Comparison of ENCODE assay signal across 9 cellular contexts in the genomic region with DNA sequence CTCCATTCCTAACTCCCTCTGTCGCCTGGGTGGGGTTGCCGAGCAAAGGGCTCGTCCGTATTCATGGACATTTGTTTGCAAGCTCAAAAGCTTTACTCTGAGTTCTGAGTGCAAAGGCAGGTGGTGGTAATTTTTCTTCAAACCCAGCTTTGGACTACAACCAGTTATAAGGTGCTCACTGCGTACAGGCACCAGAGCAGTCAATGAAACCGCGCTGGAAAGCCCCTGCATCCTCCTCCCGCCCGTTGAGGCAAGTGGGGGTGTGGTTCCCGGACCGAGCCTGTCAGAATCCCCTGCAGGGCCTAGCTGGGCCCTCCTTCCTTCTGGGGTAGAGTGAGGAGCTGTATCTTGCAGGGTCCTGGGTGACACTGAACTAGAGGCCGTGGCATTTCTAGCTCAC. TPM values are rescaled to one million over a fixed set of nuclear protein-coding genes. Genes with fewer than 3 reads are reported as not detected.
A peak's percentile ranks its signal among the peaks of the same experiment; 100 is the strongest.
DNase-seq lines count a peak whose midpoint lies in the region; ATAC-seq, FAIRE-seq and TF ChIP-seq lines count a peak whose summit lies in the region.
"Had no signal": no experiment of that assay in that cellular context is flagged by ENCODE, and none has a peak within 500 bp of the region (broad histone marks: within the 10 kb centered on the region; RNA-seq: fewer than 3 reads in every experiment).

No MANE protein-coding gene starts in this region.

- intact Hi-C loops in GM12878 (cut with micrococcal nuclease; ENCODE audit: unreplicated experiment): loop anchor here (1.0 to 5.0 kb wide), 2 partner anchors 48 to 132 kb away; a partner anchor contains a TSS

- in situ Hi-C loops in GM12878 (cut with MboI): loop anchor here (5.0 kb wide), 1 partner anchor 43 kb away; no protein-coding TSS in a partner anchor

- no peaks in the 10 kb centered on the region for H3K9me2 ChIP-seq in Karpas-422 (replicated peaks; ENCODE audit: insufficient read depth, low read length)

- no peak for TF ChIP-seq CTCF in AG10803 (conservative IDR thresholded peaks at IDR 0.05; ENCODE audit: low read length)
- TF ChIP-seq CTCF in GM20000 (IDR thresholded peaks at IDR 0.05; ENCODE audit: extremely low read depth, missing control alignments): no peak
- no peak for TF ChIP-seq CTCF in GM12878 (IDR thresholded peaks at IDR 0.05 in 2 of 3, conservative IDR thresholded peaks at IDR 0.05 in 1 of 3; ENCODE audit: control insufficient read depth in 2 of 3, extremely low read depth in 1 of 3, insufficient read depth in 1 of 3, low read depth in 3 of 3, low read length in 3 of 3)
- TF ChIP-seq CTCF in omental fat pad (IDR thresholded peaks at IDR 0.05): no peak
- TF ChIP-seq CTCF in glutamatergic neuron (IDR thresholded peaks at IDR 0.05; ENCODE audit: partially characterized antibody, unreplicated experiment): no peak

- no peak overlapping the region for H3K4me3 Mint-ChIP-seq in glutamatergic neuron (ENCODE audit: unreplicated experiment)

- H3K36me3 ChIP-seq in Karpas-422 (ENCODE audit: insufficient read depth, low read length) (no peaks in the 10 kb centered on the region), GM12878 (ENCODE audit: control insufficient read depth in 2 of 2, insufficient read depth in 2 of 2, low read length in 1 of 2) (no peaks in the 10 kb centered on the region; a peak in 1 of 4 replicates)

- no peaks in the 10 kb centered on the region; the same call in 1 of the 2 replicates for H4K20me1 ChIP-seq in Karpas-422 (ENCODE audit: insufficient read depth, low read depth, low read length)
- H4K20me1 ChIP-seq in GM12878 (ENCODE audit: control insufficient read depth, insufficient read depth): no peaks in the 10 kb centered on the region

- peaks cover 9% of the 10 kb centered on the region for H3K27me3 Mint-ChIP-seq in glutamatergic neuron (ENCODE audit: unreplicated experiment)

- H3K27ac Mint-ChIP-seq in glutamatergic neuron (ENCODE audit: unreplicated experiment): no peak overlapping the region

- H3K4me2 ChIP-seq in Karpas-422 (ENCODE audit: low read depth, low read length, poor library complexity, severe bottlenecking) (peak overlapping the region; percentile 42), GM12878 (ENCODE audit: control insufficient read depth, insufficient read depth) (peak overlapping the region; percentile 98)

- POLR2A ChIA-PET in GM12878 (lab: Charles Lee): interaction anchor here (0.6 to 3.8 kb wide), 21 partner anchors 10 to 150 kb away, joined by 3 to 36 read pairs (median 4); a partner anchor contains a TSS

- CTCF ChIA-PET in GM12878 (lab: Yijun Ruan, JAX): interaction anchor here (0.7 to 8.3 kb wide), 57 partner anchors 9 to 490 kb away, joined by 3 to 154 read pairs (median 5); a partner anchor contains a TSS

- under 1% methylated on average over 12 of the region's 12 CpGs for WGBS in GM12878 (ENCODE audit: insufficient coverage, insufficient replicate concordance, low lambda C conversion rate, missing lambda C conversion rate)

- H2AFZ ChIP-seq in Karpas-422 (ENCODE audit: low read length) (no peak overlapping the region), GM12878 (ENCODE audit: control insufficient read depth, low read depth, low read length) (peak overlapping the region; percentile 96)

- DNase-seq in AG10803 (ENCODE audit: low read depth) (no peak), GM20000 (ENCODE audit: low spot score) (peak; percentile 87), Karpas-422 (peak; percentile 35), GM12878 (ENCODE audit: low read depth, low spot score) (peak; percentile 74), omental fat pad (ENCODE audit: low spot score) (no peak), glutamatergic neuron (no peak), midbrain (lab: John Stamatoyannopoulos, UW) (no peak)

- SMC1A ChIA-PET in GM12878 (lab: Charles Lee; ENCODE audit: uncharacterized antibody, unreplicated experiment): interaction anchor here (0.5 to 11.6 kb wide), 46 partner anchors 8 to 509 kb away, joined by 3 to 113 read pairs (median 4); a partner anchor contains a TSS

- H3K4me1 ChIP-seq in Karpas-422 (ENCODE audit: low read length): peaks cover 6% of the 10 kb centered on the region
- peaks cover 34% of the 10 kb centered on the region for H3K4me1 ChIP-seq in GM12878 (ENCODE audit: control insufficient read depth, insufficient read depth, low read length)
- H3K4me1 ChIP-seq: foreskin keratinocyte had no signal

- TF ChIP-seq POLR2A in GM12878 (IDR thresholded peaks at IDR 0.05; ENCODE audit: low read depth, low read length): 0 out of 2 replicates have a peak, but pooled peaks have one; percentile 4

- peak; percentile 16 to 39; a peak in 1 of 4 replicates for TF ChIP-seq EP300 in GM12878 (IDR thresholded peaks at IDR 0.05; ENCODE audit: borderline replicate concordance in 1 of 2, control insufficient read depth in 1 of 2, low read depth in 2 of 2, low read length in 2 of 2)

- H3K9me3 Mint-ChIP-seq in glutamatergic neuron (ENCODE audit: unreplicated experiment): peaks cover 4% of the 10 kb centered on the region

- H3K27me3 ChIP-seq in Karpas-422 (ENCODE audit: low read length) (no peaks in the 10 kb centered on the region), GM12878 (replicated peaks in 1 of 2; ENCODE audit: control insufficient read depth in 2 of 2, insufficient read depth in 2 of 2, low read length in 1 of 2) (no peaks in the 10 kb centered on the region)
- H3K27me3 ChIP-seq: foreskin keratinocyte had no signal

- FAIRE-seq in GM12878 (lab: Jason Lieb, UNC): peak; percentile 89

- ATAC-seq in GM12878 (peak; percentile 80), omental fat pad (ENCODE audit: low FRiP score) (no peak), SK-N-SH treated with all-trans-retinoic acid at 6 μM for 48 hours (no peak)

- RAD21 ChIA-PET in GM12878 (lab: Charles Lee; ENCODE audit: unreplicated experiment): interaction anchor here (0.6 to 4.8 kb wide), 54 partner anchors 9 to 358 kb away, joined by 3 to 89 read pairs (median 5); a partner anchor contains a TSS

- H3K4me1 Mint-ChIP-seq in glutamatergic neuron (ENCODE audit: low read depth, unreplicated experiment): peaks cover 19% of the 10 kb centered on the region

- H3K9me3 ChIP-seq in Karpas-422 (ENCODE audit: low read length): no peaks in the 10 kb centered on the region
- H3K9me3 ChIP-seq in GM12878 (replicated peaks; ENCODE audit: control insufficient read depth, insufficient read depth, low read length): no peaks in the 10 kb centered on the region

- H3K79me2 ChIP-seq in Karpas-422 (ENCODE audit: low read length) (no peaks in the 10 kb centered on the region), GM12878 (ENCODE audit: control insufficient read depth, insufficient read depth, low read length) (no peaks in the 10 kb centered on the region)

- peak; percentile 17; the same call in 1 of the 2 replicates for TF ChIP-seq RAD21 in GM12878 (IDR thresholded peaks at IDR 0.05; ENCODE audit: insufficient read depth, low read depth, low read length)

- H3K27ac ChIP-seq in Karpas-422 (ENCODE audit: low read length) (no peak overlapping the region), GM12878 (ENCODE audit: control insufficient read depth, insufficient read depth) (peak overlapping the region; percentile 89)
- H3K27ac ChIP-seq: foreskin keratinocyte had no signal

- BruUV-seq in GM12878 (replicated peaks; lab: Mats Ljungman, UMichigan): no TSS peak

- no peaks in the 10 kb centered on the region for H3K36me3 Mint-ChIP-seq in glutamatergic neuron (ENCODE audit: unreplicated experiment)

- H3K9ac ChIP-seq in Karpas-422 (ENCODE audit: low read length) (peak overlapping the region; percentile 40; the same call in 1 of the 2 replicates), GM12878 (ENCODE audit: control insufficient read depth, insufficient read depth, low read length) (peak overlapping the region; percentile 70)

- H3K4me3 ChIP-seq in AG10803 (ENCODE audit: low read length): peak overlapping the region; percentile 49
- H3K4me3 ChIP-seq in Karpas-422 (ENCODE audit: low read length): peak overlapping the region; percentile 29; the same call in 1 of the 2 replicates
- H3K4me3 ChIP-seq in GM12878: peak overlapping the region; percentile 56

TF ChIP-seq in SK-N-SH treated with all-trans-retinoic acid at 6 μM for 48 hours, 23 proteins besides CTCF, POLR2A, EP300 and RAD21 (continues in another document):
- TF ChIP-seq, protein P1, sequence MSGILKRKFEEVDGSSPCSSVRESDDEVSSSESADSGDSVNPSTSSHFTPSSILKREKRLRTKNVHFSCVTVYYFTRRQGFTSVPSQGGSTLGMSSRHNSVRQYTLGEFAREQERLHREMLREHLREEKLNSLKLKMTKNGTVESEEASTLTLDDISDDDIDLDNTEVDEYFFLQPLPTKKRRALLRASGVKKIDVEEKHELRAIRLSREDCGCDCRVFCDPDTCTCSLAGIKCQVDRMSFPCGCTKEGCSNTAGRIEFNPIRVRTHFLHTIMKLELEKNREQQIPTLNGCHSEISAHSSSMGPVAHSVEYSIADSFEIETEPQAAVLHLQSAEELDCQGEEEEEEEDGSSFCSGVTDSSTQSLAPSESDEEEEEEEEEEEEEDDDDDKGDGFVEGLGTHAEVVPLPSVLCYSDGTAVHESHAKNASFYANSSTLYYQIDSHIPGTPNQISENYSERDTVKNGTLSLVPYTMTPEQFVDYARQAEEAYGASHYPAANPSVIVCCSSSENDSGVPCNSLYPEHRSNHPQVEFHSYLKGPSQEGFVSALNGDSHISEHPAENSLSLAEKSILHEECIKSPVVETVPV (CRISPR knock-in tag; IDR thresholded peaks at IDR 0.05): no peak

RNA-seq across cellular contexts. Expression of a gene that starts 22.3 kb away (rescaled TPM):
- not detected in 2 replicates for total RNA-seq in Karpas-422 (2014; rRNA removed; shearing (Covaris generic); ENCODE audit: low replicate concordance)
- total RNA-seq in GM12878 (2013; cell fraction: nucleolus; rRNA removed): 5.4 and 6.5 TPM in 2 replicates
- total RNA-seq in GM12878 (2014; rRNA removed): 0.62 and 1.1 TPM in 2 replicates
- total RNA-seq in GM12878 (2014; rRNA removed; fragmentation: Illumina TruSeq; extraction: Trizol): 0.60 and 0.67 TPM in 2 replicates
- total RNA-seq in GM12878 (2021): 1.2 and 1.4 TPM in 2 replicates
- 0.16 TPM for polyA plus RNA-seq in GM12878 (2011; ENCODE audit: low read depth)
- polyA plus RNA-seq in GM12878 (2011; rRNA removed): 0.95 TPM in 2 replicates
- polyA plus RNA-seq in GM12878 (2011; cell fraction: cytosol; rRNA removed): 1.1 and 1.5 TPM in 2 replicates
- polyA plus RNA-seq in GM12878 (2011; cell fraction: nucleus; rRNA removed): 3.1 and 4.2 TPM in 2 replicates
- polyA plus RNA-seq in GM12878 (2012): 0.30 and 0.52 TPM in 2 replicates
- 0.33 and 0.59 TPM in 2 replicates for polyA plus RNA-seq in GM12878 (2014; fragmentation: Illumina TruSeq; extraction: Trizol)
- polyA plus RNA-seq in GM12878 (2014; fragmentation: Nextera tagmentation; extraction: Ambion mirVana): under 1 TPM; 0.02 to 0.11 TPM
- polyA plus RNA-seq in GM12878 (2014; rRNA removed): 0.72 and 0.77 TPM in 2 replicates
- 1 to 10 TPM; 1.5 to 2.0 TPM for polyA plus RNA-seq in GM12878 (2016; fragmentation: Nextera tagmentation; extraction: Ambion mirVana)
- 2.6 and 4.7 TPM in 2 replicates for polyA minus RNA-seq in GM12878 (2011; rRNA and poly(A)+ RNA removed)
- polyA minus RNA-seq in GM12878 (2011; cell fraction: cytosol; rRNA and poly(A)+ RNA removed): 0.67 and 1.5 TPM in 2 replicates
- 2.2 and 5.6 TPM in 2 replicates for polyA minus RNA-seq in GM12878 (2011; cell fraction: nucleus; rRNA and poly(A)+ RNA removed)
- 1 to 10 TPM in 1 of 4 donors, under 1 TPM in 1, not detected in 2; 0.19 to 1.1 TPM for total RNA-seq in omental fat pad
- 0.15 TPM for total RNA-seq in glutamatergic neuron (ENCODE audit: unreplicated experiment)
- total RNA-seq: foreskin keratinocyte had no signal
- polyA plus RNA-seq: foreskin keratinocyte had no signal

Comparison
In these comparisons a context has a peak if more than half of its experiments do, and no peak if none do; other contexts are left out.
1. DNase-seq: peak in GM20000 (single experiment), Karpas-422 (single experiment) and GM12878 (single experiment); none in AG10803 (single experiment), omental fat pad (single experiment), glutamatergic neuron (single experiment) and midbrain (single experiment).
2. Peak in every context shown above with its lines, with median percentiles within 50 percentile points of each other: H3K4me3 ChIP-seq.